Comparison of ENCODE assay signal across 21 cellular contexts in genomic region chr22:28910575-28911278, GRCh38. TPM values are rescaled to one million over a fixed set of nuclear protein-coding genes. Genes with fewer than 3 reads are reported as not detected.
A peak's percentile ranks its signal among the peaks of the same experiment; 100 is the strongest.
DNase-seq lines count a peak whose midpoint lies in the region; ATAC-seq and TF ChIP-seq lines count a peak whose summit lies in the region.
"Had no signal": no experiment of that assay in that cellular context is flagged by ENCODE, and none has a peak within 500 bp of the region (broad histone marks: within the 10 kb centered on the region; RNA-seq: fewer than 3 reads in every experiment).

No MANE protein-coding gene starts in this region.

- H3K4me3 ChIP-seq in heart left ventricle: no peak overlapping the region
- no peak overlapping the region for H3K4me3 ChIP-seq in dorsolateral prefrontal cortex
- H3K4me3 ChIP-seq in muscle layer of duodenum (ENCODE audit: low read depth in 1 of 2, low read length in 2 of 2): no peak overlapping the region
- H3K4me3 ChIP-seq in upper lobe of left lung: no peak overlapping the region
- H3K4me3 ChIP-seq: GM12878, GM23248, mucosa of descending colon, spleen had no signal

- H3K36me3 ChIP-seq in heart left ventricle (no peaks in the 10 kb centered on the region), muscle layer of duodenum (ENCODE audit: control insufficient read depth in 1 of 2, insufficient read depth in 2 of 2, low read length in 2 of 2) (no peaks in the 10 kb centered on the region), upper lobe of left lung (no peaks in the 10 kb centered on the region)
- H3K36me3 ChIP-seq: spleen had no signal

- H3K27me3 ChIP-seq in heart left ventricle (no peaks in the 10 kb centered on the region), dorsolateral prefrontal cortex (no peaks in the 10 kb centered on the region), muscle layer of duodenum (ENCODE audit: low read depth, low read length) (no peaks in the 10 kb centered on the region), upper lobe of left lung (no peaks in the 10 kb centered on the region)
- H3K27me3 ChIP-seq: spleen had no signal

- intact Hi-C loops in heart left ventricle (cut with DNase I) (no loop called here), Right ventricle myocardium inferior (cut with DNase I) (no loop called here), dorsolateral prefrontal cortex (cut with DNase I) (no loop called here)

- TF ChIP-seq CTCF in heart left ventricle (IDR thresholded peaks at IDR 0.05): no peak
- TF ChIP-seq CTCF in dorsolateral prefrontal cortex (IDR thresholded peaks at IDR 0.05 in 54 of 56, conservative IDR thresholded peaks at IDR 0.05 in 2 of 56; ENCODE audit: low read depth in 1 of 56, partially characterized antibody in 56 of 56): no peak
- TF ChIP-seq CTCF in upper lobe of left lung (IDR thresholded peaks at IDR 0.05): no peak

- H3K4me1 ChIP-seq in heart left ventricle (peaks cover 0 to 37% (median 18%) of the 10 kb centered on the region in 12 donors), muscle layer of duodenum (ENCODE audit: control insufficient read depth in 1 of 2, insufficient read depth in 2 of 2, low read length in 2 of 2) (peaks cover 0 to 40% of the 10 kb centered on the region in 2 donors), upper lobe of left lung (peaks cover 19 to 28% (median 25%) of the 10 kb centered on the region in 4 donors)

- DNase-seq in heart left ventricle (no peak), Right ventricle myocardium inferior (ENCODE audit: missing footprints) (no peak), dorsolateral prefrontal cortex (no peak), upper lobe of left lung (no peak), glomerular visceral epithelial cell (ENCODE audit: extremely low spot score) (no peak), GF-D8 (lab: John Stamatoyannopoulos, UW) (no peak)
- DNase-seq: activated CD8-positive, alpha-beta T cell treated with anti-CD3 and anti-CD28 coated beads for 36 hours; CD4-positive, alpha-beta memory T cell; glutamatergic neuron; immature natural killer cell; Kasumi-1; mucosa of descending colon; NCI-H748 treated with DMSO at 0.1 percent for 48 hours; posterior cingulate gyrus; spleen had no signal

- TF ChIP-seq POLR2A in heart left ventricle (IDR thresholded peaks at IDR 0.05) (no peak), upper lobe of left lung (IDR thresholded peaks at IDR 0.05) (no peak)

- H3K27ac ChIP-seq in heart left ventricle (peak overlapping the region in 8 of 12 donors; percentile 39 to 80 (median 55)), dorsolateral prefrontal cortex (peak overlapping the region in 58 of 59 donors; percentile 4 to 95 (median 79)), muscle layer of duodenum (ENCODE audit: low read length) (peak overlapping the region; percentile 35), upper lobe of left lung (peak overlapping the region; percentile 52 to 72 (median 65))
- H3K27ac ChIP-seq: epithelial cell of prostate, GM23248 had no signal

- ATAC-seq in heart left ventricle (peak in 1 of 4 donors; percentile 14), Right ventricle myocardium inferior (no peak), upper lobe of left lung (ENCODE audit: low FRiP score in 2 of 2) (peak in 1 of 2 donors; percentile 4), HG03108 (IDR thresholded peaks at IDR 0.05; ENCODE audit: unreplicated experiment) (no peak)
- ATAC-seq: activated CD8-positive, alpha-beta T cell treated with anti-CD3 and anti-CD28 coated beads for 36 hours; GM12878; stimulated activated effector memory CD8-positive, alpha-beta T cell treated with anti-CD3 and anti-CD28 coated beads, Interleukin-12 subunit alpha, Interleukin-12 subunit beta, amount 100 ng/mL, for 72 hours had no signal

- H3K9me3 ChIP-seq in heart left ventricle (no peaks in the 10 kb centered on the region), muscle layer of duodenum (ENCODE audit: control insufficient read depth in 1 of 2, low read length in 2 of 2) (no peaks in the 10 kb centered on the region), upper lobe of left lung (no peaks in the 10 kb centered on the region)
- H3K9me3 ChIP-seq: mucosa of descending colon, spleen had no signal

- TF ChIP-seq EP300 in upper lobe of left lung (IDR thresholded peaks at IDR 0.05): no peak

- 68 to 82% (median 77%) methylated on average over 3 of the region's 3 CpGs for WGBS in heart left ventricle, 4 donors
- 79 to 84% methylated on average over 3 of the region's 3 CpGs for WGBS in upper lobe of left lung, 2 donors

RNA-seq across cellular contexts. Expression of gene ZNRF3, which starts 27.4 kb away (rescaled TPM):
- 1 to 10 TPM; 5.3 to 9.2 (median 7.3) TPM for total RNA-seq in heart left ventricle
- 1 to 10 TPM; 1.8 to 6.2 TPM for polyA plus RNA-seq in heart left ventricle
- 5.4 TPM for total RNA-seq in Right ventricle myocardium inferior
- total RNA-seq in dorsolateral prefrontal cortex: 10 to 100 TPM; 13.3 to 65.5 (median 24.6) TPM
- 10 to 100 TPM; 11.4 to 16.9 (median 14.4) TPM for total RNA-seq in upper lobe of left lung
